Comparison of ENCODE assay signal across 8 cellular contexts in the genomic region with DNA sequence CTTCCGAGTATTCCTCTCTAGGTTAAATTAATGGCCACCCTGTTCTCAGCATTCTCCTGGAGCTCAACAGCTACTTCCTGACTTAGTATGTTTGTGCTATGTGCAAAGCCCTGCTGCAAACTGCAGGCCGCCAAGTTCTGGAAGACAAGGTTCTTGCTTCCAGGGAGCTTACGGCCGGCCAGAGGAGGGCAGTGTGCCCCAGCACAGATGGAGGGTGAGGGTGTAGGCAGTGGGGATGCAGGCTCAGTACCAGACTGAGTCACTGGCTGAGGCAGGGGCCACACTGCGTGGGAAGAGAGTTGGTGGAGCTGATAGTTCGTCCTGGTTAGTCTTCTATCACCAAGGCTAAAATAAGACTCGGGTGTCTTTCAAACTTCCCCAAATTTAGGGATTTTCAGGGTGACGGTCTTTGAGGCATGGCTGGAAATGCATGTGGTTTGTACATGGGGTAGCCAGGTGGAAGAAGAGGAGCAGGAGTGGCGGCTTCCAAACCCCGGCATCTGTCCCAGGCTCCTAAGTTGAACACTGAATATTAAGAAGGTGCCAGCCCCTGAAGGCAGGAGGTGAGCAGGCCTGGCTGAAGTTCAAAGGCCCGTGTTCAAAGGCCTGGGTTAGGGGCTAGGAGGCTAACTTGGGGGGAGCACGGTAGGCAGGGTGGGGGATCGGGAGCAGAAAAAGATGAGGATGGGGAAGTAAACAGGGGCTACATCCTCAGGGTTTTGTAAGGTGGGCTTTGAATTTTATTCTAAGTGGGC. TPM values are rescaled to one million over a fixed set of nuclear protein-coding genes. Genes with fewer than 3 reads are reported as not detected.
A peak's percentile ranks its signal among the peaks of the same experiment; 100 is the strongest.
DNase-seq lines count a peak whose midpoint lies in the region; ATAC-seq and TF ChIP-seq lines count a peak whose summit lies in the region.

No MANE protein-coding gene starts in this region.

- no peaks in the 10 kb centered on the region for H3K4me1 ChIP-seq in cardiac muscle cell (ENCODE audit: low read depth)

- H3K4me1 Mint-ChIP-seq in chondrocyte (ENCODE audit: low read depth): peaks cover 6% of the 10 kb centered on the region

- H3K9me3 ChIP-seq in cardiac muscle cell (ENCODE audit: low read depth): no peaks in the 10 kb centered on the region

- H3K4me3 Mint-ChIP-seq in chondrocyte (ENCODE audit: unreplicated experiment): no peak overlapping the region

- ATAC-seq in Right ventricle myocardium inferior (no peak), HG03442 (IDR thresholded peaks at IDR 0.05; ENCODE audit: unreplicated experiment) (no peak), GM21528 (IDR thresholded peaks at IDR 0.05; ENCODE audit: low FRiP score, unreplicated experiment) (no peak)

- no peaks in the 10 kb centered on the region for H3K27me3 Mint-ChIP-seq in chondrocyte (ENCODE audit: low read depth)

- peak; percentile 70 for TF ChIP-seq CTCF in cardiac muscle cell (IDR thresholded peaks at IDR 0.05; ENCODE audit: low read depth, low read length)
- peak; percentile 71 for TF ChIP-seq CTCF in chondrocyte (IDR thresholded peaks at IDR 0.05)

- no peaks in the 10 kb centered on the region for H3K36me3 ChIP-seq in cardiac muscle cell

- intact Hi-C loops in Right ventricle myocardium inferior (cut with DNase I): no loop called here

- no peaks in the 10 kb centered on the region for H3K36me3 Mint-ChIP-seq in chondrocyte (ENCODE audit: low read depth)

- DNase-seq in cardiac muscle cell (ENCODE audit: low read depth in 1 of 2, low spot score in 1 of 2): peak; percentile 44 to 75
- no peak for DNase-seq in Right ventricle myocardium inferior (ENCODE audit: missing footprints)
- DNase-seq in NAMALWA (ENCODE audit: low spot score): peak; percentile 48
- DNase-seq in chondrocyte (ENCODE audit: low spot score): peak; percentile 81
- peak; percentile 55 for DNase-seq in pulmonary artery endothelial cell (ENCODE audit: low read depth, low spot score)
- DNase-seq in activated CD4-positive, CD25-positive, alpha-beta regulatory T cell (lab: John Stamatoyannopoulos, UW): no peak

- H3K27ac ChIP-seq in cardiac muscle cell: no peak overlapping the region

- H3K9me3 Mint-ChIP-seq in chondrocyte (ENCODE audit: low read depth): no peaks in the 10 kb centered on the region

- no peaks in the 10 kb centered on the region for H3K27me3 ChIP-seq in cardiac muscle cell

- H3K27ac Mint-ChIP-seq in chondrocyte (ENCODE audit: unreplicated experiment): no peak overlapping the region

- H3K4me3 ChIP-seq in cardiac muscle cell: no peak overlapping the region

RNA-seq across cellular contexts. Expression of gene ELK4, which starts 42.9 kb away (rescaled TPM):
- total RNA-seq in cardiac muscle cell (9.1 and 13.0 TPM in 2 replicates), Right ventricle myocardium inferior (35.5 TPM), chondrocyte (33.0 to 37.2 TPM (median 35.6 TPM) in 3 replicates), pulmonary artery endothelial cell (22.9 and 28.2 TPM in 2 replicates)
- polyA plus RNA-seq in cardiac muscle cell: 1.8 and 4.9 TPM in 2 replicates

Comparison
In these comparisons a context has a peak if more than half of its experiments do, and no peak if none do; other contexts are left out.
1. DNase-seq: peak in cardiac muscle cell (2 of 2), NAMALWA (single experiment), chondrocyte (single experiment) and pulmonary artery endothelial cell (single experiment); none in Right ventricle myocardium inferior (single experiment) and activated CD4-positive, CD25-positive, alpha-beta regulatory T cell (0 of 4).